In genomic region chr20:48944663-48945297, GRCh38 we compare ENCODE assay signal across 29 cellular contexts. TPM values are rescaled to one million over a fixed set of nuclear protein-coding genes. Genes with fewer than 3 reads are reported as not detected.
DNase-seq lines count a peak whose midpoint lies in the region; ATAC-seq, FAIRE-seq and TF ChIP-seq lines count a peak whose summit lies in the region.
"Had no signal": no experiment of that assay in that cellular context is flagged by ENCODE, and none has a peak within 500 bp of the region (broad histone marks: within the 10 kb centered on the region; RNA-seq: fewer than 3 reads in every experiment).

No MANE protein-coding gene starts in this region.

- TF ChIP-seq EP300 in HepG2 (IDR thresholded peaks at IDR 0.05; ENCODE audit: low read depth in 2 of 2, low read length in 2 of 2) (no peak), HepG2 (CRISPR knock-in tag; IDR thresholded peaks at IDR 0.05; ENCODE audit: borderline replicate concordance) (no peak)

- peak overlapping the region; percentile 68 for H2BK5ac ChIP-seq in trophoblast cell (ENCODE audit: low read depth, low read length, poor library complexity)

- peak overlapping the region; percentile 62 for H3K18ac ChIP-seq in trophoblast cell (ENCODE audit: low read length)

- peaks cover 29% of the 10 kb centered on the region for H4K20me1 ChIP-seq in HepG2 (ENCODE audit: insufficient read depth, low read length)

- H3K27me3 ChIP-seq in HepG2 (ENCODE audit: control insufficient read depth in 1 of 2, insufficient read depth in 2 of 2, low read length in 2 of 2) (no peaks in the 10 kb centered on the region), right lobe of liver (no peaks in the 10 kb centered on the region), WERI-Rb-1 (ENCODE audit: insufficient read depth, low read depth, severe bottlenecking) (no peaks in the 10 kb centered on the region), trophoblast cell (ENCODE audit: insufficient read depth, low read length) (no peaks in the 10 kb centered on the region)
- H3K27me3 ChIP-seq: BE2C, esophagus muscularis mucosa, sigmoid colon had no signal

- H3K9ac ChIP-seq in HepG2 (ENCODE audit: insufficient read depth, low read depth, low read length) (no peak overlapping the region), trophoblast cell (ENCODE audit: low read length) (no peak overlapping the region)

- H2BK120ac ChIP-seq in trophoblast cell (ENCODE audit: insufficient read depth, low read length, poor library complexity): peak overlapping the region; percentile 54

- H3K14ac ChIP-seq in trophoblast cell (ENCODE audit: low read length): peak overlapping the region; percentile 71

- H4K8ac ChIP-seq in trophoblast cell (ENCODE audit: low read depth, low read length): peak overlapping the region; percentile 68

- peaks cover 50 to 82% of the 10 kb centered on the region in 2 experiments for H3K36me3 ChIP-seq in HepG2 (replicated peaks in 1 of 2; ENCODE audit: control insufficient read depth in 1 of 2, insufficient read depth in 2 of 2, low read length in 2 of 2)
- H3K36me3 ChIP-seq in right lobe of liver: peaks cover 0 to 32% (median 9%) of the 10 kb centered on the region in 4 donors
- H3K36me3 ChIP-seq in WERI-Rb-1: peaks cover 55% of the 10 kb centered on the region
- H3K36me3 ChIP-seq in trophoblast cell (ENCODE audit: control insufficient read depth in 1 of 2, insufficient read depth in 2 of 2, low read length in 2 of 2): peaks cover 4 to 17% of the 10 kb centered on the region in 2 experiments

- peak overlapping the region; percentile 84 for H4K91ac ChIP-seq in trophoblast cell (ENCODE audit: low read depth, low read length)

- TF ChIP-seq POLR2A in HepG2 (IDR thresholded peaks at IDR 0.05; ENCODE audit: insufficient read depth in 1 of 2, low read depth in 2 of 2, low read length in 2 of 2) (no peak), right lobe of liver (IDR thresholded peaks at IDR 0.05) (no peak)

- no peaks in the 10 kb centered on the region for H3K9me3 ChIP-seq in HepG2 (ENCODE audit: low read length)
- H3K9me3 ChIP-seq in right lobe of liver: no peaks in the 10 kb centered on the region
- no peaks in the 10 kb centered on the region for H3K9me3 ChIP-seq in WERI-Rb-1 (ENCODE audit: severe bottlenecking)
- H3K9me3 ChIP-seq in trophoblast cell (ENCODE audit: insufficient read depth, low read depth, low read length): no peaks in the 10 kb centered on the region
- H3K9me3 ChIP-seq: BE2C, esophagus muscularis mucosa, sigmoid colon had no signal

- H2AK5ac ChIP-seq in trophoblast cell (ENCODE audit: low read length): peak overlapping the region; percentile 29

- peak overlapping the region; percentile 13 for H3K4ac ChIP-seq in trophoblast cell (ENCODE audit: low read depth, low read length)

- in situ Hi-C loops in HepG2 (cut with HindIII; ENCODE audit: extremely low pct_ligation_motif_present, low pct_unique_long_range_greater_than_20kb): no loop called here

- no TSS peak for BruUV-seq in HepG2 (replicated peaks; lab: Mats Ljungman, UMichigan)

- WGBS in HepG2 (ENCODE audit: low lambda C conversion rate): 98% methylated on average over 3 of the region's 3 CpGs
- 93% methylated on average over 2 of the region's 3 CpGs for WGBS in right lobe of liver (ENCODE audit: insufficient coverage, low coverage, low lambda C conversion rate, missing lambda C conversion rate)
- no CpG with 5 or more reads among the region's 3 CpGs for WGBS in trophoblast cell (ENCODE audit: extremely low coverage, insufficient coverage, insufficient read length)

- POLR2A ChIA-PET in HepG2 (lab: Yijun Ruan, JAX): no interaction called here

- no peak overlapping the region for H2AFZ ChIP-seq in HepG2 (ENCODE audit: low read length)
- H2AFZ ChIP-seq in trophoblast cell (ENCODE audit: insufficient read depth, low read length, poor library complexity): no peak overlapping the region

- H3K79me2 ChIP-seq in HepG2 (ENCODE audit: insufficient read depth, low read length) (peaks cover 27% of the 10 kb centered on the region), trophoblast cell (ENCODE audit: control insufficient read depth, insufficient read depth, low read length, poor library complexity) (no peaks in the 10 kb centered on the region)

- TF ChIP-seq RAD21 in HepG2 (CRISPR knock-in tag; IDR thresholded peaks at IDR 0.05): no peak

- H3K4me1 ChIP-seq in HepG2 (ENCODE audit: insufficient read depth, low read length): no peaks in the 10 kb centered on the region
- no peaks in the 10 kb centered on the region for H3K4me1 ChIP-seq in right lobe of liver
- H3K4me1 ChIP-seq in trophoblast cell (ENCODE audit: control insufficient read depth in 1 of 2, insufficient read depth in 2 of 2, low read length in 2 of 2): peaks cover 15 to 18% of the 10 kb centered on the region in 2 experiments
- H3K4me1 ChIP-seq: BE2C had no signal

- H4K12ac ChIP-seq in trophoblast cell (ENCODE audit: low read depth, low read length): no peak overlapping the region

- no peak for FAIRE-seq in HepG2 (lab: Jason Lieb, UNC)
- FAIRE-seq: islet of Langerhans, urothelium cell line had no signal

- no peak overlapping the region for H3K4me2 ChIP-seq in HepG2 (ENCODE audit: low read depth, low read length)
- no peak overlapping the region for H3K4me2 ChIP-seq in trophoblast cell (ENCODE audit: low read length)

- TF ChIP-seq CTCF in HepG2 (CRISPR knock-in tag; IDR thresholded peaks at IDR 0.05): no peak
- TF ChIP-seq CTCF in right lobe of liver (IDR thresholded peaks at IDR 0.05): no peak
- no peak for TF ChIP-seq CTCF in WERI-Rb-1 (IDR thresholded peaks at IDR 0.05; ENCODE audit: low read depth, low read length)

- H3K23ac ChIP-seq in trophoblast cell (ENCODE audit: low read length): no peak overlapping the region

- DNase-seq in HepG2 (ENCODE audit: low spot score) (no peak), right lobe of liver (no peak), WERI-Rb-1 (peak; percentile 30), trophoblast cell (peak; percentile 10 to 39), NCI-H146 (lab: John Stamatoyannopoulos, UW) (no peak), DMS153 (lab: John Stamatoyannopoulos, UW) (no peak)
- DNase-seq: activated CD4-positive, alpha-beta T cell treated with anti-CD3 and anti-CD28 coated beads, Interleukin-2, amount 10 ng/mL, durations not matched to agents 7 days and 5 days; activated CD8-positive, alpha-beta memory T cell treated with anti-CD3 and anti-CD28 coated beads, Interleukin-2, amount 10 ng/mL, durations not matched to agents 7 days and 5 days; activated naive CD4-positive, alpha-beta T cell treated with anti-CD3 and anti-CD28 coated beads, Interleukin-2, amount 50 U/mL, for 16 hours; amygdala; BE2C; effector memory CD8-positive, alpha-beta T cell; foreskin melanocyte; HFFc6; KBM-7; left ventricle myocardium superior; NCI-H1436 treated with DMSO at 0.1 percent for 48 hours; NCI-H2171 treated with DMSO at 0.1 percent for 48 hours; NCI-H526; sigmoid colon; stimulated activated CD8-positive, alpha-beta memory T cell treated with anti-CD3 and anti-CD28 coated beads, Interleukin-4, amount 100 ng/mL, for 48 hours; T-helper 17 cell had no signal

- intact Hi-C loops in HepG2 (cut with micrococcal nuclease; ENCODE audit: unreplicated experiment): no loop called here
- intact Hi-C loops in right lobe of liver (cut with DNase I): no loop called here

- H3K27ac ChIP-seq in HepG2 (ENCODE audit: extremely low read length, insufficient read depth, low read length): no peak overlapping the region
- H3K27ac ChIP-seq in right lobe of liver: no peak overlapping the region
- peak overlapping the region; percentile 19 for H3K27ac ChIP-seq in WERI-Rb-1
- H3K27ac ChIP-seq in trophoblast cell (ENCODE audit: low read depth, low read length): peak overlapping the region; percentile 74
- H3K27ac ChIP-seq: coronary artery, esophagus muscularis mucosa, sigmoid colon, SK-N-MC had no signal

- peaks cover 15% of the 10 kb centered on the region for H3K79me1 ChIP-seq in trophoblast cell (ENCODE audit: low read length)

- CTCF ChIA-PET in HepG2 (lab: Yijun Ruan, JAX; ENCODE audit: low intra/inter-chr PET ratio, low total read pairs): no interaction called here

- H2BK12ac ChIP-seq in trophoblast cell (ENCODE audit: low read length): peak overlapping the region; percentile 68

- ATAC-seq in HepG2 (no peak), right lobe of liver (no peak), HG02759 (IDR thresholded peaks at IDR 0.05; ENCODE audit: unreplicated experiment) (no peak), GM21447 (IDR thresholded peaks at IDR 0.05; ENCODE audit: unreplicated experiment) (no peak)
- ATAC-seq: activated CD8-positive, alpha-beta memory T cell treated with anti-CD3 and anti-CD28 coated beads, Interleukin-2, amount 10 ng/mL, durations not matched to agents 7 days and 5 days; effector memory CD8-positive, alpha-beta T cell; left ventricle myocardium superior; T-helper 17 cell had no signal

- H3K4me3 ChIP-seq in HepG2 (replicated peaks in 1 of 3; ENCODE audit: insufficient read depth in 1 of 3, low read depth in 2 of 3, low read length in 3 of 3) (no peak overlapping the region), right lobe of liver (no peak overlapping the region), WERI-Rb-1 (ENCODE audit: low read depth, low read length) (no peak overlapping the region), trophoblast cell (ENCODE audit: low read depth, low read length) (no peak overlapping the region)
- H3K4me3 ChIP-seq: coronary artery, esophagus muscularis mucosa, sigmoid colon, SK-N-MC had no signal

RNA-seq across cellular contexts. Expression of gene ARFGEF2, which starts 23.3 kb away (rescaled TPM):
- 60.8 and 89.4 TPM in 2 replicates for total RNA-seq in HepG2 (2016; rRNA removed; fragmentation: Illumina TruSeq; extraction: Trizol)
- total RNA-seq in HepG2 (2016; cell fraction: cytosol; rRNA removed; fragmentation: Illumina TruSeq; extraction: Trizol; ENCODE audit: low read depth): 12.9 and 14.8 TPM in 2 replicates
- total RNA-seq in HepG2 (2016; cell fraction: insoluble cytoplasmic fraction; rRNA removed; fragmentation: Illumina TruSeq; extraction: Trizol): 57.7 and 87.7 TPM in 2 replicates
- 22.8 and 23.2 TPM in 2 replicates for total RNA-seq in HepG2 (2016; cell fraction: membrane; rRNA removed; fragmentation: Illumina TruSeq; extraction: Trizol)
- 61.8 and 69.9 TPM in 2 replicates for total RNA-seq in HepG2 (2016; cell fraction: nucleus; rRNA removed; fragmentation: Illumina TruSeq; extraction: Trizol)
- 44.0 and 44.6 TPM in 2 replicates for polyA plus RNA-seq in HepG2 (2011; rRNA removed)
- 26.6 and 34.6 TPM in 2 replicates for polyA plus RNA-seq in HepG2 (2011; cell fraction: cytosol; rRNA removed)
- polyA plus RNA-seq in HepG2 (2011; cell fraction: nucleus; rRNA removed): 49.9 and 56.4 TPM in 2 replicates
- polyA plus RNA-seq in HepG2 (2012): 42.2 and 43.8 TPM in 2 replicates
- polyA plus RNA-seq in HepG2 (2016; cell fraction: cytosol; fragmentation: Illumina TruSeq; extraction: Trizol; ENCODE audit: low read depth): 1.1 TPM in 2 replicates
- 38.0 and 39.6 TPM in 2 replicates for polyA plus RNA-seq in HepG2 (2016; cell fraction: insoluble cytoplasmic fraction; fragmentation: Illumina TruSeq; extraction: Trizol; ENCODE audit: low read depth)
- polyA plus RNA-seq in HepG2 (2016; cell fraction: membrane; fragmentation: Illumina TruSeq; extraction: Trizol; ENCODE audit: low read depth): 3.0 and 3.5 TPM in 2 replicates
- 60.6 and 68.6 TPM in 2 replicates for polyA plus RNA-seq in HepG2 (2016; cell fraction: nucleus; fragmentation: Illumina TruSeq; extraction: Trizol; ENCODE audit: insufficient read depth, low read depth)
- 69.3 and 130 TPM in 2 replicates for polyA minus RNA-seq in HepG2 (2011; rRNA and poly(A)+ RNA removed; ENCODE audit: low replicate concordance)
- polyA minus RNA-seq in HepG2 (2011; cell fraction: cytosol; rRNA and poly(A)+ RNA removed): 69.6 and 83.1 TPM in 2 replicates
- 96.2 and 117 TPM in 2 replicates for polyA minus RNA-seq in HepG2 (2011; cell fraction: nucleus; rRNA and poly(A)+ RNA removed)
- 10 to 100 TPM; 23.4 to 30.0 (median 26.9) TPM for total RNA-seq in right lobe of liver
- 11.8 and 12.1 TPM in 2 replicates for polyA plus RNA-seq in trophoblast cell (2013)

Comparison
In these comparisons a context has a peak if more than half of its experiments do, and no peak if none do; other contexts are left out.
1. DNase-seq: peak in WERI-Rb-1 (single experiment) and trophoblast cell (2 of 2); none in HepG2 (single experiment), right lobe of liver (0 of 3), NCI-H146 (single experiment) and DMS153 (single experiment).
2. H3K27ac ChIP-seq: peak in WERI-Rb-1 (single experiment) and trophoblast cell (single experiment); none in HepG2 (single experiment) and right lobe of liver (0 of 3).